In genomic region chr19:5968431-5969373, GRCh38 we compare ENCODE assay signal across 8 cellular contexts. TPM values are rescaled to one million over a fixed set of nuclear protein-coding genes. Genes with fewer than 3 reads are reported as not detected.
DNase-seq lines count a peak whose midpoint lies in the region; ATAC-seq and TF ChIP-seq lines count a peak whose summit lies in the region.

No MANE protein-coding gene starts in this region.

- H3K4me1 Mint-ChIP-seq in HFFc6 (ENCODE audit: low read depth) = peaks cover 30% of the 10 kb centered on the region

- H3K9ac ChIP-seq in skeletal muscle satellite cell (ENCODE audit: low read depth, low read length) = no peak overlapping the region

- intact Hi-C loops in left ventricle myocardium inferior (cut with micrococcal nuclease) = no loop called here

- no peak for ATAC-seq in HG02852 (IDR thresholded peaks at IDR 0.05; ENCODE audit: unreplicated experiment)

- no peaks in the 10 kb centered on the region for H3K36me3 Mint-ChIP-seq in HFFc6 (ENCODE audit: low read depth)

- no peak for TF ChIP-seq CTCF in HFFc6 (IDR thresholded peaks at IDR 0.05)
- TF ChIP-seq CTCF in VCaP (conservative IDR thresholded peaks at IDR 0.05) = no peak
- no peak for TF ChIP-seq CTCF in left ventricle myocardium inferior (IDR thresholded peaks at IDR 0.05; ENCODE audit: borderline replicate concordance)

- peak overlapping the region; percentile 36 for H3K4me2 ChIP-seq in skeletal muscle satellite cell (ENCODE audit: low read length)

- H3K27ac Mint-ChIP-seq in HFFc6 = peak overlapping the region; percentile 65

- H3K27me3 ChIP-seq in left ventricle myocardium inferior (ENCODE audit: low read depth) (no peaks in the 10 kb centered on the region), skeletal muscle satellite cell (ENCODE audit: control insufficient read depth, insufficient read depth, low read length) (no peaks in the 10 kb centered on the region)

- H3K4me3 Mint-ChIP-seq in HFFc6 = no peak overlapping the region

- H3K36me3 ChIP-seq in left ventricle myocardium inferior = peaks cover 4% of the 10 kb centered on the region
- H3K36me3 ChIP-seq in skeletal muscle satellite cell (ENCODE audit: insufficient read depth, low read length) = peaks cover 13% of the 10 kb centered on the region

- H3K4me3 ChIP-seq in left ventricle myocardium inferior (peak overlapping the region; percentile 34), skeletal muscle satellite cell (ENCODE audit: low read length) (no peak overlapping the region)

- H3K27me3 Mint-ChIP-seq in HFFc6 (ENCODE audit: insufficient read depth) = peaks cover under 1% of the 10 kb centered on the region; the same call in 1 of the 2 replicates

- no peaks in the 10 kb centered on the region for H3K9me3 Mint-ChIP-seq in HFFc6

- DNase-seq in HFFc6 = no peak
- DNase-seq in left ventricle myocardium inferior = no peak
- DNase-seq in NCI-H524 (lab: John Stamatoyannopoulos, UW) = no peak
- DNase-seq in GM19238 (ENCODE audit: insufficient read length, low spot score) = no peak
- DNase-seq in activated CD8-positive, alpha-beta memory T cell treated with anti-CD3 and anti-CD28 coated beads, Interleukin-2, amount 50 U/mL, for 48 hours = no peak

- H3K4me1 ChIP-seq in left ventricle myocardium inferior (peaks cover 90% of the 10 kb centered on the region), skeletal muscle satellite cell (ENCODE audit: control insufficient read depth, insufficient read depth, low read length) (peaks cover 8% of the 10 kb centered on the region)

- H3K27ac ChIP-seq in VCaP (peak overlapping the region; percentile 71), left ventricle myocardium inferior (replicated peaks) (peak overlapping the region; percentile 68)

- H3K9me3 ChIP-seq in left ventricle myocardium inferior (replicated peaks) = no peaks in the 10 kb centered on the region
- no peaks in the 10 kb centered on the region for H3K9me3 ChIP-seq in skeletal muscle satellite cell (replicated peaks; ENCODE audit: low read length)

RNA-seq across cellular contexts. Expression of gene RANBP3, which starts 9.2 kb away (rescaled TPM):
- total RNA-seq in HFFc6 (2021; fragmentation: NEBNext Ultra II Directional; extraction: Animal tissue kit (Norgen Biotek cat#: 25700)) = 10 to 100 TPM; 57.6 to 80.9 (median 70.4) TPM
- total RNA-seq in left ventricle myocardium inferior = 54.8 TPM
- total RNA-seq in skeletal muscle satellite cell (2012; rRNA removed) = 30.6 and 42.1 TPM in 2 replicates

RNA-seq across cellular contexts. Expression of gene CAPS, which starts 54.6 kb away (rescaled TPM):
- total RNA-seq in HFFc6 (2021; fragmentation: NEBNext Ultra II Directional; extraction: Animal tissue kit (Norgen Biotek cat#: 25700)) = 1 to 10 TPM; 2.2 to 2.7 (median 2.3) TPM
- 6.1 TPM for total RNA-seq in left ventricle myocardium inferior
- total RNA-seq in skeletal muscle satellite cell (2012; rRNA removed) = 2.6 and 6.1 TPM in 2 replicates
